In genomic region chr12:5083955-5084849, GRCh38 we compare ENCODE assay signal across 9 cellular contexts. TPM values are rescaled to one million over a fixed set of nuclear protein-coding genes. Genes with fewer than 3 reads are reported as not detected.
DNase-seq lines count a peak whose midpoint lies in the region; ATAC-seq and TF ChIP-seq lines count a peak whose summit lies in the region.
"Had no signal": no experiment of that assay in that cellular context is flagged by ENCODE, and none has a peak within 500 bp of the region (broad histone marks: within the 10 kb centered on the region; RNA-seq: fewer than 3 reads in every experiment).

No MANE protein-coding gene starts in this region.

- H3K27me3 Mint-ChIP-seq in glutamatergic neuron (ENCODE audit: unreplicated experiment) = peaks cover 3% of the 10 kb centered on the region

- no peak overlapping the region for H3K27ac ChIP-seq in VCaP

- peak; percentile 7 for DNase-seq in stimulated activated CD4-positive, alpha-beta T cell treated with anti-CD3 and anti-CD28 coated beads, Interleukin-15, amount 100 ng/mL, for 24 hours
- no peak for DNase-seq in stimulated activated CD4-positive, alpha-beta T cell treated with anti-CD3 and anti-CD28 coated beads, Interleukin-1b, Interleukin-23, amount 100 ng/mL, for 48 hours
- DNase-seq in NCI-H1092 (lab: John Stamatoyannopoulos, UW) = peak; percentile 60
- no peak for DNase-seq in glutamatergic neuron
- no peak for DNase-seq in sciatic nerve (ENCODE audit: low spot score)

- H3K36me3 Mint-ChIP-seq in glutamatergic neuron (ENCODE audit: unreplicated experiment) = no peaks in the 10 kb centered on the region

- peak; percentile 71 for ATAC-seq in sciatic nerve
- no peak for ATAC-seq in GM21390 (IDR thresholded peaks at IDR 0.05; ENCODE audit: unreplicated experiment)
- no peak for ATAC-seq in GM18519 (IDR thresholded peaks at IDR 0.05; ENCODE audit: low FRiP score, unreplicated experiment)
- ATAC-seq: stimulated activated naive CD8-positive, alpha-beta T cell treated with anti-CD3 and anti-CD28 coated beads, Interleukin-15, amount 100 ng/mL, for 72 hours had no signal

- peak; percentile 95 for TF ChIP-seq CTCF in VCaP (conservative IDR thresholded peaks at IDR 0.05)
- TF ChIP-seq CTCF in glutamatergic neuron (IDR thresholded peaks at IDR 0.05; ENCODE audit: partially characterized antibody, unreplicated experiment) = peak; percentile 72

- intact Hi-C loops in sciatic nerve (cut with DNase I) = loop anchor here (10.0 kb wide), 1 partner anchor 229 kb away; no protein-coding TSS in a partner anchor

- H3K9me3 Mint-ChIP-seq in glutamatergic neuron (ENCODE audit: unreplicated experiment) = no peaks in the 10 kb centered on the region
- H3K9me3 Mint-ChIP-seq: stimulated activated naive CD8-positive, alpha-beta T cell treated with anti-CD3 and anti-CD28 coated beads, Interleukin-15, amount 100 ng/mL, for 72 hours had no signal

- H3K4me3 Mint-ChIP-seq in glutamatergic neuron (ENCODE audit: unreplicated experiment) = no peak overlapping the region
- H3K4me3 Mint-ChIP-seq: stimulated activated naive CD8-positive, alpha-beta T cell treated with anti-CD3 and anti-CD28 coated beads, Interleukin-15, amount 100 ng/mL, for 72 hours had no signal

- no peak overlapping the region for H3K27ac Mint-ChIP-seq in glutamatergic neuron (ENCODE audit: unreplicated experiment)
- H3K27ac Mint-ChIP-seq: stimulated activated naive CD8-positive, alpha-beta T cell treated with anti-CD3 and anti-CD28 coated beads, Interleukin-15, amount 100 ng/mL, for 72 hours had no signal

- no peaks in the 10 kb centered on the region for H3K4me1 Mint-ChIP-seq in glutamatergic neuron (ENCODE audit: low read depth, unreplicated experiment)
- H3K4me1 Mint-ChIP-seq: stimulated activated naive CD8-positive, alpha-beta T cell treated with anti-CD3 and anti-CD28 coated beads, Interleukin-15, amount 100 ng/mL, for 72 hours had no signal

RNA-seq across cellular contexts. Expression of gene KCNA5, which starts 40.5 kb away (rescaled TPM):
- total RNA-seq in glutamatergic neuron (ENCODE audit: unreplicated experiment) = not detected
- 0.45 TPM for total RNA-seq in sciatic nerve

Comparison
In these comparisons a context has a peak if more than half of its experiments do, and no peak if none do; other contexts are left out.
1. DNase-seq: peak in stimulated activated CD4-positive, alpha-beta T cell treated with anti-CD3 and anti-CD28 coated beads, Interleukin-15, amount 100 ng/mL, for 24 hours (single experiment) and NCI-H1092 (single experiment); none in stimulated activated CD4-positive, alpha-beta T cell treated with anti-CD3 and anti-CD28 coated beads, Interleukin-1b, Interleukin-23, amount 100 ng/mL, for 48 hours (single experiment), glutamatergic neuron (single experiment) and sciatic nerve (single experiment).